ENCODE assay signal across 9 cellular contexts in the genomic region with DNA sequence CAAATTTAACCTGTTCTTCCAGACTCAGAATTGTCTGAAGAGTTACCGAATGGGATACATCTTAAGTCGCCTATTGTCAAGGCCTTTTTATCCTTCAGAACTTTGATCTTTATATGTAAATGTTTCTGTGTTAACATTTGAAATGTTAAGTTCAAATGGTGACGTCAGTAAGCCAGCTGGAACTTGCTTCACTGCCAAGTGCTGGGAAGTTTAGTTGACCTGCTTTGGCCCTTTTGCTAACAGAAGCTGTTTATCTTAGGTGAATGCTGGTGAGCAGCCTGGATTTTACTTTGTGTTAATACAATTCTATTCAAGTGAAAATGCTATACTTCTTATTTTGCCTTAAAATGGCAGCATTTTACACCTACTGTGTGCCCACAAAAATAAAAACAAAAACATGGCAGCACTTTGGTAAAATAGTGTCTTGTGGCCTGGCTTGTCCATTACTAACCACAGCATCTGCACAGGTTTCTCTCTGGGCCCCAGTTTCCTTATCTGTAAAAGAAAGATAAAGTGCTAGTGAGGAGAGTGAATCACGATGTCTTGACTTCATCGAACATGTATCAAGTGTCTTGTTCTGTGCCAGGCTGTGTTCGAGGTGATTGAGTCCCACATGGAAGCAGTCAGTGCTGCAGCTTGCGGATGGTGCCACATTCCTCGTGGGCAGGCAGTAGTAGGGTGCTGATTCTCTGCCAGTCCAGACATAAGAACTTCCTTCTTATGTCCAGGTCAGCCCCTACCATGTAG. TPM values are rescaled to one million over a fixed set of nuclear protein-coding genes. Genes with fewer than 3 reads are reported as not detected.
DNase-seq lines count a peak whose midpoint lies in the region; ATAC-seq, FAIRE-seq and TF ChIP-seq lines count a peak whose summit lies in the region.
"Had no signal": no experiment of that assay in that cellular context is flagged by ENCODE, and none has a peak within 500 bp of the region (broad histone marks: within the 10 kb centered on the region; RNA-seq: fewer than 3 reads in every experiment).

No MANE protein-coding gene starts in this region.

- H3K27ac ChIP-seq in CD4-positive, CD25-positive, alpha-beta regulatory T cell (ENCODE audit: insufficient read depth, low read length, poor library complexity, severe bottlenecking), result no peak overlapping the region

- POLR2A ChIA-PET in naive thymus-derived CD8-positive, alpha-beta T cell (lab: Charles Lee), result interaction anchor here (4.7 kb wide), 1 partner anchor 96 kb away, joined by 46 read pairs; a partner anchor contains a TSS

- peaks cover 21% of the 10 kb centered on the region for H3K4me1 ChIP-seq in CD4-positive, CD25-positive, alpha-beta regulatory T cell (ENCODE audit: control insufficient read depth, insufficient read depth, low read length, poor library complexity, severe bottlenecking)

- ATAC-seq in CD4-positive, CD25-positive, alpha-beta regulatory T cell (ENCODE audit: low read depth in 2 of 2), result no peak
- ATAC-seq in naive thymus-derived CD8-positive, alpha-beta T cell, result no peak
- no peak for ATAC-seq in activated CD4-positive, CD25-positive, alpha-beta regulatory T cell treated with anti-CD3 and anti-CD28 coated beads, Interleukin-2, amount 50 U/mL, for 24 hours
- ATAC-seq in HG03469 (IDR thresholded peaks at IDR 0.05; ENCODE audit: unreplicated experiment), result no peak

- H3K36me3 ChIP-seq in CD4-positive, CD25-positive, alpha-beta regulatory T cell (ENCODE audit: control insufficient read depth, insufficient read depth, low read length), result peaks cover under 1% of the 10 kb centered on the region

- TF ChIP-seq CTCF in NB4 (IDR thresholded peaks at IDR 0.05; ENCODE audit: low read depth, low read length), result no peak

- FAIRE-seq in endometrium (lab: Jason Lieb, UNC), result peak; percentile 12

- H3K27me3 Mint-ChIP-seq in CD4-positive, CD25-positive, alpha-beta regulatory T cell, result peaks cover 5% of the 10 kb centered on the region
- H3K27me3 Mint-ChIP-seq in naive thymus-derived CD8-positive, alpha-beta T cell, result no peaks in the 10 kb centered on the region

- TF ChIP-seq POLR2A in NB4 (IDR thresholded peaks at IDR 0.05; ENCODE audit: extremely low read depth, insufficient read length), result no peak

- H3K36me3 Mint-ChIP-seq in CD4-positive, CD25-positive, alpha-beta regulatory T cell, result peaks cover 6% of the 10 kb centered on the region
- peaks cover 2 to 9% (median 4%) of the 10 kb centered on the region in 3 donors for H3K36me3 Mint-ChIP-seq in naive thymus-derived CD8-positive, alpha-beta T cell

- no peaks in the 10 kb centered on the region for H3K27me3 ChIP-seq in CD4-positive, CD25-positive, alpha-beta regulatory T cell (ENCODE audit: control insufficient read depth, insufficient read depth, low read length)

- H3K4me3 Mint-ChIP-seq in CD4-positive, CD25-positive, alpha-beta regulatory T cell, result peak overlapping the region in 3 of 4 donors; percentile 88 to 94 (median 91)
- H3K4me3 Mint-ChIP-seq in naive thymus-derived CD8-positive, alpha-beta T cell, result peak overlapping the region in 7 of 10 donors; percentile 11 to 91 (median 52)

- H3K9me3 Mint-ChIP-seq in CD4-positive, CD25-positive, alpha-beta regulatory T cell, result peaks cover 0 to 4% (median 2%) of the 10 kb centered on the region in 7 donors
- peaks cover 0 to 4% (median 0%) of the 10 kb centered on the region in 9 donors for H3K9me3 Mint-ChIP-seq in naive thymus-derived CD8-positive, alpha-beta T cell

- peak overlapping the region in 2 of 3 donors; percentile 32 to 93 for H3K27ac Mint-ChIP-seq in CD4-positive, CD25-positive, alpha-beta regulatory T cell
- no peak overlapping the region for H3K27ac Mint-ChIP-seq in naive thymus-derived CD8-positive, alpha-beta T cell

- H3K4me1 Mint-ChIP-seq in CD4-positive, CD25-positive, alpha-beta regulatory T cell, result peaks cover 13 to 60% (median 40%) of the 10 kb centered on the region in 4 donors
- peaks cover 6 to 60% (median 48%) of the 10 kb centered on the region in 4 donors for H3K4me1 Mint-ChIP-seq in naive thymus-derived CD8-positive, alpha-beta T cell

- no peak for DNase-seq in CD4-positive, CD25-positive, alpha-beta regulatory T cell
- DNase-seq in NB4 (ENCODE audit: low read depth) (no peak), GOT3 (lab: John Stamatoyannopoulos, UW) (no peak), NCI-H1694 treated with DMSO at 0.1 percent for 48 hours (lab: John Stamatoyannopoulos, UW) (no peak)
- no peak for DNase-seq in naive thymus-derived CD8-positive, alpha-beta T cell
- DNase-seq: activated CD4-positive, alpha-beta T cell treated with anti-CD3 and anti-CD28 coated beads for 48 hours had no signal

- H3K9me3 ChIP-seq in CD4-positive, CD25-positive, alpha-beta regulatory T cell (ENCODE audit: control insufficient read depth in 2 of 2, low read length in 2 of 2), result no peaks in the 10 kb centered on the region

- peak overlapping the region; percentile 86 for H3K4me3 ChIP-seq in CD4-positive, CD25-positive, alpha-beta regulatory T cell (ENCODE audit: low read depth, low read length)
- H3K4me3 ChIP-seq in NB4 (ENCODE audit: low read depth, low read length), result peak overlapping the region; percentile 81

RNA-seq across cellular contexts. Expression of a gene that starts 2.2 kb away (rescaled TPM):
- 20.8 TPM for total RNA-seq in CD4-positive, CD25-positive, alpha-beta regulatory T cell
- 10 to 100 TPM; 21.1 to 28.2 (median 24.8) TPM for polyA plus RNA-seq in CD4-positive, CD25-positive, alpha-beta regulatory T cell
- 10 to 100 TPM; 34.3 to 38.1 TPM for total RNA-seq in naive thymus-derived CD8-positive, alpha-beta T cell
- 10 to 100 TPM; 10.4 to 26.9 (median 18.1) TPM for polyA plus RNA-seq in naive thymus-derived CD8-positive, alpha-beta T cell

RNA-seq across cellular contexts. Expression of a gene that starts 56.0 kb away (rescaled TPM):
- not detected for total RNA-seq in CD4-positive, CD25-positive, alpha-beta regulatory T cell
- polyA plus RNA-seq in CD4-positive, CD25-positive, alpha-beta regulatory T cell, result 1 to 10 TPM; 1.2 to 4.7 (median 2.4) TPM
- 1 to 10 TPM; 2.2 to 2.9 TPM for total RNA-seq in naive thymus-derived CD8-positive, alpha-beta T cell
- polyA plus RNA-seq in naive thymus-derived CD8-positive, alpha-beta T cell, result 1 to 10 TPM; 2.4 to 4.5 (median 3.3) TPM

Comparison
In these comparisons a context has a peak if more than half of its experiments do, and no peak if none do; other contexts are left out.
1. H3K27ac Mint-ChIP-seq: peak in CD4-positive, CD25-positive, alpha-beta regulatory T cell (2 of 3); none in naive thymus-derived CD8-positive, alpha-beta T cell (0 of 10).